10 cellular contexts compared by ENCODE assay signal in genomic region chr1:165424454-165425283, GRCh38. TPM values are rescaled to one million over a fixed set of nuclear protein-coding genes. Genes with fewer than 3 reads are reported as not detected.
DNase-seq lines count a peak whose midpoint lies in the region; ATAC-seq, FAIRE-seq and TF ChIP-seq lines count a peak whose summit lies in the region.
"Had no signal": no experiment of that assay in that cellular context is flagged by ENCODE, and none has a peak within 500 bp of the region (broad histone marks: within the 10 kb centered on the region; RNA-seq: fewer than 3 reads in every experiment).

No MANE protein-coding gene starts in this region.

- POLR2A ChIA-PET in WTC11 (lab: Charles Lee), result no interaction called here

- peaks cover 7% of the 10 kb centered on the region for H3K9me3 Mint-ChIP-seq in WTC11

- no peak overlapping the region for H3K4me3 ChIP-seq in cardiac fibroblast (replicated peaks in 1 of 2; ENCODE audit: low read depth in 2 of 2, low read length in 2 of 2)

- no peak for TF ChIP-seq CTCF in cardiac fibroblast (IDR thresholded peaks at IDR 0.05; ENCODE audit: low read depth, low read length)
- no peak for TF ChIP-seq CTCF in omental fat pad (IDR thresholded peaks at IDR 0.05)
- TF ChIP-seq CTCF in WTC11 (IDR thresholded peaks at IDR 0.05), result no peak

- ATAC-seq in HG03354 (IDR thresholded peaks at IDR 0.05; ENCODE audit: poor library complexity, severe bottlenecking, unreplicated experiment) (peak; percentile 78), omental fat pad (ENCODE audit: low FRiP score) (peak; percentile 56), WTC11 (no peak), GM18519 (IDR thresholded peaks at IDR 0.05; ENCODE audit: low FRiP score, unreplicated experiment) (no peak)

- no peak overlapping the region for H3K4me3 Mint-ChIP-seq in WTC11

- FAIRE-seq in GM18507 (lab: Jason Lieb, UNC) (peak; percentile 42), GM12892 (lab: Jason Lieb, UNC) (no peak)
- FAIRE-seq: kidney had no signal

- H3K4me1 Mint-ChIP-seq in WTC11, result no peaks in the 10 kb centered on the region

- no peak for TF ChIP-seq POLR2A in GM12892 (IDR thresholded peaks at IDR 0.05; ENCODE audit: low read depth, low read length)

- CTCF ChIA-PET in WTC11 (lab: Charles Lee), result no interaction called here

- H3K27me3 Mint-ChIP-seq in WTC11 (ENCODE audit: low read depth), result no peaks in the 10 kb centered on the region

- no peaks in the 10 kb centered on the region for H3K36me3 Mint-ChIP-seq in WTC11

- H3K27ac Mint-ChIP-seq in WTC11, result no peak overlapping the region

- no peak for DNase-seq in GM18507 (ENCODE audit: extremely low spot score, insufficient read length, low read depth)
- peak; percentile 14 to 20 for DNase-seq in cardiac fibroblast (ENCODE audit: low read depth in 2 of 2)
- no peak for DNase-seq in omental fat pad (ENCODE audit: low spot score)
- DNase-seq in GM12892 (ENCODE audit: insufficient read length), result no peak
- no peak for DNase-seq in glomerular visceral epithelial cell (ENCODE audit: extremely low spot score)
- DNase-seq in WTC11 (ENCODE audit: low spot score), result no peak
- DNase-seq: kidney, NCI-H2029 had no signal

TF ChIP-seq in WTC11, 78 proteins besides CTCF, POLR2A, EP300 and RAD21:
- TF ChIP-seq ZNF423 (CRISPR knock-in tag; IDR thresholded peaks at IDR 0.05), result no peak
- no peak for TF ChIP-seq CBFB (CRISPR knock-in tag; IDR thresholded peaks at IDR 0.05; ENCODE audit: low read depth)
- no peak for TF ChIP-seq FOXJ3 (CRISPR knock-in tag; IDR thresholded peaks at IDR 0.05; ENCODE audit: borderline replicate concordance)
- TF ChIP-seq PRRX2 (CRISPR knock-in tag; IDR thresholded peaks at IDR 0.05), result no peak
- TF ChIP-seq USF1 (CRISPR knock-in tag; IDR thresholded peaks at IDR 0.05), result no peak
- no peak for TF ChIP-seq ZMAT4 (CRISPR knock-in tag; IDR thresholded peaks at IDR 0.05)
- TF ChIP-seq IRF2 (CRISPR knock-in tag; IDR thresholded peaks at IDR 0.05; ENCODE audit: borderline replicate concordance, low read depth), result no peak
- no peak for TF ChIP-seq RELA (CRISPR knock-in tag; IDR thresholded peaks at IDR 0.05; ENCODE audit: borderline replicate concordance)
- TF ChIP-seq ZNF425 (CRISPR knock-in tag; conservative IDR thresholded peaks at IDR 0.05), result no peak
- TF ChIP-seq E2F1 (CRISPR knock-in tag; IDR thresholded peaks at IDR 0.05), result no peak
- no peak for TF ChIP-seq IRF1 (CRISPR knock-in tag; IDR thresholded peaks at IDR 0.05)
- TF ChIP-seq ATF2 (CRISPR knock-in tag; IDR thresholded peaks at IDR 0.05; ENCODE audit: borderline replicate concordance, low read depth), result no peak
TF ChIP-seq in WTC11: peak in this region for 0.

RNA-seq across cellular contexts. Expression of gene RXRG, which starts 20.3 kb away (rescaled TPM):
- total RNA-seq in omental fat pad (1 to 10 TPM in 2 of 4 donors, under 1 TPM in 2; 0.63 to 7.9 (median 0.99) TPM), WTC11 (2021) (not detected in 3 replicates)
- not detected for polyA plus RNA-seq in GM12892 (2012; ENCODE audit: missing spikeins)

Comparison
In these comparisons a context has a peak if more than half of its experiments do, and no peak if none do; other contexts are left out.
1. DNase-seq: peak in cardiac fibroblast (2 of 2); none in GM18507 (single experiment), omental fat pad (single experiment), GM12892 (single experiment), glomerular visceral epithelial cell (single experiment) and WTC11 (single experiment).
2. ATAC-seq: peak in HG03354 (single experiment) and omental fat pad (single experiment); none in WTC11 (single experiment) and GM18519 (single experiment).